In genomic region chr1:117166076-117166475, GRCh38 we compare ENCODE assay signal across 1 cellular context.
TF ChIP-seq lines count a peak whose summit lies in the region.

No MANE protein-coding gene starts in this region.

TF ChIP-seq in IMR-90, 13 proteins besides CTCF, POLR2A, EP300 and RAD21:
- peak; percentile 77 for TF ChIP-seq CEBPB (IDR thresholded peaks at IDR 0.05; ENCODE audit: low read depth, low read length)
- TF ChIP-seq BHLHE40 (IDR thresholded peaks at IDR 0.05; ENCODE audit: low read depth, low read length), result no peak
- TF ChIP-seq MXI1 (IDR thresholded peaks at IDR 0.05; ENCODE audit: borderline replicate concordance, low read depth, low read length), result 0 out of 2 replicates have a peak, but pooled peaks have one; percentile 20
- TF ChIP-seq FOS (IDR thresholded peaks at IDR 0.05; ENCODE audit: low read depth, low read length), result peak; percentile 81
- no peak for TF ChIP-seq NFE2L2 (IDR thresholded peaks at IDR 0.05; ENCODE audit: low read depth, low read length)
- no peak for TF ChIP-seq RCOR1 (IDR thresholded peaks at IDR 0.05; ENCODE audit: insufficient replicate concordance, low read length)
- TF ChIP-seq MAZ (IDR thresholded peaks at IDR 0.05; ENCODE audit: borderline replicate concordance, low read depth, low read length), result no peak
- TF ChIP-seq USF2 (IDR thresholded peaks at IDR 0.05; ENCODE audit: low read depth, low read length), result no peak
